ENCODE assay signal across 8 cellular contexts in genomic region chr11:63974259-63975143, GRCh38. TPM values are rescaled to one million over a fixed set of nuclear protein-coding genes. Genes with fewer than 3 reads are reported as not detected.
DNase-seq lines count a peak whose midpoint lies in the region; ATAC-seq and TF ChIP-seq lines count a peak whose summit lies in the region.

A gene with protein sequence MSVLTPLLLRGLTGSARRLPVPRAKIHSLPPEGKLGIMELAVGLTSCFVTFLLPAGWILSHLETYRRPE (plus strand): TSS chr11:63974620. CDS start chr11:63974681, 61 bp downstream.

- H3K27me3 Mint-ChIP-seq in neural progenitor cell (ENCODE audit: insufficient read depth, low read depth): peaks cover 6% of the 10 kb centered on the region

- H3K9me3 Mint-ChIP-seq in neural progenitor cell: peaks cover 2% of the 10 kb centered on the region

- ATAC-seq in foreskin keratinocyte: peak; percentile 95

- H3K36me3 ChIP-seq in neural progenitor cell: no peaks in the 10 kb centered on the region

- H2AFZ ChIP-seq in neural progenitor cell (replicated peaks): peak within 1 kb of the TSS; percentile 84

- POLR2A ChIA-PET in HEK293T (lab: Yijun Ruan, JAX): interaction anchor here (0.6 to 1.7 kb wide), 16 partner anchors 9 to 211 kb away, joined by 3 to 9 read pairs (median 3); partner anchors contain the start of genes OTUB1 and STIP1

- DNase-seq in GM03348 (ENCODE audit: low spot score) (peak; percentile 98), HEK293T (ENCODE audit: extremely low spot score) (peak; percentile 96), MV-4-11 (lab: John Stamatoyannopoulos, UW) (peak; percentile 100), SK-MEL-5 (ENCODE audit: low read depth, low spot score) (peak; percentile 100), foreskin keratinocyte (peak; percentile 99 to 100), neural progenitor cell (ENCODE audit: low spot score) (peak; percentile 100), stromal cell of bone marrow (ENCODE audit: low read depth) (peak; percentile 100)
- DNase-seq in activated naive CD4-positive, alpha-beta T cell treated with Interleukin-2 at 50 U/mL for 16 hours: peak; percentile 97

- peak within 1 kb of the TSS; percentile 72 for H3K4me3 ChIP-seq in neural progenitor cell

- H4K20me1 ChIP-seq in neural progenitor cell (ENCODE audit: low read depth): peaks cover 44% of the 10 kb centered on the region

- no peaks in the 10 kb centered on the region for H3K9me3 ChIP-seq in neural progenitor cell (ENCODE audit: low read depth)

- H3K27me3 ChIP-seq in foreskin keratinocyte: no peaks in the 10 kb centered on the region
- H3K27me3 ChIP-seq in neural progenitor cell: peaks cover 14% of the 10 kb centered on the region

- peak within 1 kb of the TSS; percentile 100 for H3K27ac Mint-ChIP-seq in neural progenitor cell

- H3K4me2 ChIP-seq in neural progenitor cell: peak within 1 kb of the TSS; percentile 98

- H3K4me1 Mint-ChIP-seq in neural progenitor cell: peaks cover 41% of the 10 kb centered on the region

- CTCF ChIA-PET in HEK293T (lab: Yijun Ruan, JAX): interaction anchor here (0.8 kb wide), 1 partner anchor 29 kb away, joined by 3 read pairs; no protein-coding TSS in a partner anchor

- in situ Hi-C loops in SK-MEL-5 (cut with HindIII; ENCODE audit: low pct_unique_long_range_greater_than_20kb, low sequenced_read_pairs): no loop called here

- H3K79me2 ChIP-seq in neural progenitor cell (ENCODE audit: low read depth): peaks cover 49% of the 10 kb centered on the region

- H3K27ac ChIP-seq in foreskin keratinocyte: peak within 1 kb of the TSS; percentile 88
- H3K27ac ChIP-seq in neural progenitor cell: peak within 1 kb of the TSS; percentile 79

- peaks cover 54% of the 10 kb centered on the region for H3F3A ChIP-seq in neural progenitor cell (ENCODE audit: low read depth)

- H3K9ac ChIP-seq in neural progenitor cell: peak within 1 kb of the TSS; percentile 62

- peaks cover 3% of the 10 kb centered on the region for H3K36me3 Mint-ChIP-seq in neural progenitor cell

- H3K4me1 ChIP-seq in foreskin keratinocyte (no peaks in the 10 kb centered on the region), neural progenitor cell (peaks cover 30% of the 10 kb centered on the region)

- TF ChIP-seq CTCF in foreskin keratinocyte (conservative IDR thresholded peaks at IDR 0.05) (peak; percentile 39), neural progenitor cell (IDR thresholded peaks at IDR 0.05) (no peak)

- peak within 1 kb of the TSS; percentile 100 for H3K4me3 Mint-ChIP-seq in neural progenitor cell

TF ChIP-seq in HEK293T, 16 proteins besides CTCF, POLR2A, EP300 and RAD21:
- no peak for TF ChIP-seq TARDBP (IDR thresholded peaks at IDR 0.05)
- no peak for TF ChIP-seq LEF1 (IDR thresholded peaks at IDR 0.05; ENCODE audit: borderline replicate concordance)
- TF ChIP-seq, protein P1, sequence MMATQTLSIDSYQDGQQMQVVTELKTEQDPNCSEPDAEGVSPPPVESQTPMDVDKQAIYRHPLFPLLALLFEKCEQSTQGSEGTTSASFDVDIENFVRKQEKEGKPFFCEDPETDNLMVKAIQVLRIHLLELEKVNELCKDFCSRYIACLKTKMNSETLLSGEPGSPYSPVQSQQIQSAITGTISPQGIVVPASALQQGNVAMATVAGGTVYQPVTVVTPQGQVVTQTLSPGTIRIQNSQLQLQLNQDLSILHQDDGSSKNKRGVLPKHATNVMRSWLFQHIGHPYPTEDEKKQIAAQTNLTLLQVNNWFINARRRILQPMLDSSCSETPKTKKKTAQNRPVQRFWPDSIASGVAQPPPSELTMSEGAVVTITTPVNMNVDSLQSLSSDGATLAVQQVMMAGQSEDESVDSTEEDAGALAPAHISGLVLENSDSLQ (IDR thresholded peaks at IDR 0.05): peak; percentile 98
- peak; percentile 16; the same call in 1 of the 2 replicates for TF ChIP-seq L3MBTL2 (conservative IDR thresholded peaks at IDR 0.05)
- TF ChIP-seq FOXK2 (IDR thresholded peaks at IDR 0.05): no peak
- TF ChIP-seq CTBP1 (IDR thresholded peaks at IDR 0.05; ENCODE audit: borderline replicate concordance): no peak
- TF ChIP-seq ZNF384 (IDR thresholded peaks at IDR 0.05): peak; percentile 84; the same call in 1 of the 2 replicates
- no peak for TF ChIP-seq FOXA1 (IDR thresholded peaks at IDR 0.05)
- no peak for TF ChIP-seq ARNT (IDR thresholded peaks at IDR 0.05)
- 0 out of 2 replicates have a peak, but pooled peaks have one; percentile 58 for TF ChIP-seq HDGF (IDR thresholded peaks at IDR 0.05; ENCODE audit: borderline replicate concordance)
- TF ChIP-seq SP1 (IDR thresholded peaks at IDR 0.05): no peak
- TF ChIP-seq NFRKB (IDR thresholded peaks at IDR 0.05): no peak
- peak; percentile 69 for TF ChIP-seq ELF4 (IDR thresholded peaks at IDR 0.05)
- TF ChIP-seq FOXM1 (IDR thresholded peaks at IDR 0.05; ENCODE audit: borderline replicate concordance): no peak; the same call in 1 of the 2 replicates
- no peak for TF ChIP-seq SUZ12 (IDR thresholded peaks at IDR 0.05)
- no peak for TF ChIP-seq BHLHE40 (IDR thresholded peaks at IDR 0.05; ENCODE audit: borderline replicate concordance)
TF ChIP-seq in HEK293T: peak in this region for 5.

RNA-seq across cellular contexts. Expression of the gene that starts here (rescaled TPM):
- total RNA-seq in SK-MEL-5 (2014; rRNA removed; shearing (Covaris generic)): 583 and 585 TPM in 2 replicates
- polyA plus RNA-seq in SK-MEL-5 (2015; cell fraction: cytosol; rRNA removed): 517 and 683 TPM in 2 replicates
- polyA plus RNA-seq in SK-MEL-5 (2015; cell fraction: nucleus; rRNA removed): 74.4 and 88.3 TPM in 2 replicates
- total RNA-seq in foreskin keratinocyte (648 and 658 TPM in 2 replicates), neural progenitor cell (ENCODE audit: low replicate concordance) (86.0 and 337 TPM in 2 replicates)
- polyA plus RNA-seq in foreskin keratinocyte: 995 and 998 TPM in 2 replicates

Comparison
In these comparisons a context has a peak if more than half of its experiments do, and no peak if none do; other contexts are left out.
1. Peak in every context shown above with its lines: DNase-seq, ATAC-seq, H3K4me3 ChIP-seq and H3K27ac ChIP-seq.